10 cellular contexts compared by ENCODE assay signal in the genomic region with DNA sequence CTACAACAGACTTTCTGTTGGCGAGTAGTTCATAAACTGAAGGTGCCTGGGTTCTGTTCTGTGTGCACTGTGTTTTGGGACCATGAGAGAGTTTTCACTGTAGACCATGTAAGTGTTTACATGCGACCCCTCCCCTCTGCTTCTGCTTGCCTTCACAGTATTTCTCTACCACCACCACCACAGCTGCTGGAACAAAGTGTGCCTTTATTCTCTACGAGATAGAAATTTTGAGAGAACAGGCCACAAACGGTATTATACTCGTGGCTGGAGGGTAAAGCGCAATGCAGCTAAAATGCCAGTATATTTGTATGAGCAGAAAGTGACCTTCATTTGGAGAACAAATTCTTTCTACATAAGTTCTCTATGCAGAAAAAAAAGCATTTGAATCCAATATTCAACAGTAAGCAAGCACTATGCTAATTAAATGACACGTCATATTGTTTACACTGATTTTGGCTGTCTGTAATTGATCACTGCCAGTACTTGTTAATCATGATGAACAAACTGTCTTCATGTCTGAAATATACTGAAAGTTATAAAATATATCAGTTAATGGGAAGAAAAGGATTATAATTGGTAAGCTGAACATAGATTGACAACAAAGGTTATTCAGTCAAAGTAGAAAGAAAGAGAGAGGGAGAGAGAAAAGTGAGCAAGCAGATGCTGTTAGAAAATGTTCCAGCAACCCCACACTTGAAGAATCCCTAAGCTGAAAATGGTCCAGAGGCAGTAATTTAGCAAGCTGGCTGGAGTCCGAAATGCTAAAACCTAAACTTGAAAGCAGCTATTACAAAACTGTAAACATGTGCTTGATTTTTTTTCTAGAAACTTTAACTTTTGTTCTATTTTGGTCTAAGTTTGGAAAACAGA. TPM values are rescaled to one million over a fixed set of nuclear protein-coding genes. Genes with fewer than 3 reads are reported as not detected.
DNase-seq lines count a peak whose midpoint lies in the region; ATAC-seq and TF ChIP-seq lines count a peak whose summit lies in the region.
"Had no signal": no experiment of that assay in that cellular context is flagged by ENCODE, and none has a peak within 500 bp of the region (broad histone marks: within the 10 kb centered on the region; RNA-seq: fewer than 3 reads in every experiment).

No MANE protein-coding gene starts in this region.

- ATAC-seq in GM21529 (IDR thresholded peaks at IDR 0.05; ENCODE audit: unreplicated experiment) (no peak), GM21367 (IDR thresholded peaks at IDR 0.05; ENCODE audit: unreplicated experiment) (no peak), HG03159 (IDR thresholded peaks at IDR 0.05; ENCODE audit: unreplicated experiment) (no peak)

- H3K27ac ChIP-seq in WERI-Rb-1 = peak overlapping the region; percentile 94; the same call in 1 of the 2 replicates
- H3K27ac ChIP-seq in sigmoid colon = peak overlapping the region; percentile 55 to 81 (median 70)

- H3K9me3 ChIP-seq in WERI-Rb-1 (ENCODE audit: severe bottlenecking) (no peaks in the 10 kb centered on the region), sigmoid colon (no peaks in the 10 kb centered on the region)

- CTCF ChIA-PET in activated naive CD4-positive, alpha-beta T cell treated with anti-CD3 and anti-CD28 coated beads for 36 hours (lab: Charles Lee) = interaction anchor here (0.7 to 1.3 kb wide), 3 partner anchors 9 to 257 kb away, joined by 3 read pairs; no protein-coding TSS in a partner anchor

- H3K27ac Mint-ChIP-seq in activated naive CD4-positive, alpha-beta T cell treated with anti-CD3 and anti-CD28 coated beads for 36 hours = no peak overlapping the region

- H3K36me3 Mint-ChIP-seq in activated naive CD4-positive, alpha-beta T cell treated with anti-CD3 and anti-CD28 coated beads for 36 hours (ENCODE audit: low read depth) = peaks cover 23% of the 10 kb centered on the region

- H3K27me3 ChIP-seq in WERI-Rb-1 (ENCODE audit: insufficient read depth, low read depth, severe bottlenecking) = no peaks in the 10 kb centered on the region
- no peaks in the 10 kb centered on the region for H3K27me3 ChIP-seq in sigmoid colon

- no peak for TF ChIP-seq EP300 in sigmoid colon (IDR thresholded peaks at IDR 0.05)

- peaks cover 0 to 60% (median 51%) of the 10 kb centered on the region in 4 donors for H3K4me1 ChIP-seq in sigmoid colon

- WGBS in sigmoid colon, 2 donors = 79 to 88% methylated on average over 8 of the region's 8 CpGs

- intact Hi-C loops in sigmoid colon (cut with DNase I) = no loop called here
- intact Hi-C loops in activated naive CD4-positive, alpha-beta T cell treated with anti-CD3 and anti-CD28 coated beads for 36 hours (cut with micrococcal nuclease) = no loop called here

- H3K4me1 Mint-ChIP-seq in activated naive CD4-positive, alpha-beta T cell treated with anti-CD3 and anti-CD28 coated beads for 36 hours (ENCODE audit: low read depth) = peaks cover 14% of the 10 kb centered on the region

- no peak overlapping the region for H3K4me3 ChIP-seq in WERI-Rb-1 (ENCODE audit: low read depth, low read length)
- peak overlapping the region in 1 of 4 donors; percentile 7 for H3K4me3 ChIP-seq in sigmoid colon

- TF ChIP-seq POLR2A in sigmoid colon (IDR thresholded peaks at IDR 0.05) = no peak

- no peaks in the 10 kb centered on the region for H3K9me3 Mint-ChIP-seq in activated naive CD4-positive, alpha-beta T cell treated with anti-CD3 and anti-CD28 coated beads for 36 hours

- H3K36me3 ChIP-seq in WERI-Rb-1 (no peaks in the 10 kb centered on the region), sigmoid colon (no peaks in the 10 kb centered on the region)

- TF ChIP-seq CTCF in WERI-Rb-1 (IDR thresholded peaks at IDR 0.05; ENCODE audit: low read depth, low read length) (no peak), sigmoid colon (IDR thresholded peaks at IDR 0.05) (no peak)

- no peak overlapping the region for H3K4me3 Mint-ChIP-seq in activated naive CD4-positive, alpha-beta T cell treated with anti-CD3 and anti-CD28 coated beads for 36 hours

- peak; percentile 24 for DNase-seq in GM03348 (ENCODE audit: low spot score)
- DNase-seq in WERI-Rb-1 = no peak
- DNase-seq in foreskin melanocyte = peak; percentile 75
- DNase-seq in sigmoid colon = no peak
- DNase-seq in activated naive CD4-positive, alpha-beta T cell treated with anti-CD3 and anti-CD28 coated beads for 36 hours = no peak

- H3K27me3 Mint-ChIP-seq in activated naive CD4-positive, alpha-beta T cell treated with anti-CD3 and anti-CD28 coated beads for 36 hours (ENCODE audit: low read depth) = no peaks in the 10 kb centered on the region

RNA-seq across cellular contexts. Expression of a gene that starts 8.8 kb away (rescaled TPM):
- total RNA-seq in sigmoid colon = not detected
- not detected for polyA plus RNA-seq in sigmoid colon
- total RNA-seq in activated naive CD4-positive, alpha-beta T cell treated with anti-CD3 and anti-CD28 coated beads for 36 hours = not detected
- total RNA-seq: dermis microvascular lymphatic vessel endothelial cell, liver had no signal

RNA-seq across cellular contexts. Expression of a gene that starts 41.7 kb away (rescaled TPM):
- total RNA-seq in sigmoid colon = 10 to 100 TPM; 10.7 to 22.2 (median 16.8) TPM
- 10 to 100 TPM; 10.9 to 15.1 (median 12.6) TPM for polyA plus RNA-seq in sigmoid colon
- 10 to 100 TPM; 38.7 to 45.3 TPM for total RNA-seq in activated naive CD4-positive, alpha-beta T cell treated with anti-CD3 and anti-CD28 coated beads for 36 hours

Comparison
In these comparisons a context has a peak if more than half of its experiments do, and no peak if none do; other contexts are left out.
1. DNase-seq: peak in GM03348 (single experiment) and foreskin melanocyte (single experiment); none in WERI-Rb-1 (single experiment), sigmoid colon (single experiment) and activated naive CD4-positive, alpha-beta T cell treated with anti-CD3 and anti-CD28 coated beads for 36 hours (single experiment).